Comparison of ENCODE assay signal across 8 cellular contexts in the genomic region with DNA sequence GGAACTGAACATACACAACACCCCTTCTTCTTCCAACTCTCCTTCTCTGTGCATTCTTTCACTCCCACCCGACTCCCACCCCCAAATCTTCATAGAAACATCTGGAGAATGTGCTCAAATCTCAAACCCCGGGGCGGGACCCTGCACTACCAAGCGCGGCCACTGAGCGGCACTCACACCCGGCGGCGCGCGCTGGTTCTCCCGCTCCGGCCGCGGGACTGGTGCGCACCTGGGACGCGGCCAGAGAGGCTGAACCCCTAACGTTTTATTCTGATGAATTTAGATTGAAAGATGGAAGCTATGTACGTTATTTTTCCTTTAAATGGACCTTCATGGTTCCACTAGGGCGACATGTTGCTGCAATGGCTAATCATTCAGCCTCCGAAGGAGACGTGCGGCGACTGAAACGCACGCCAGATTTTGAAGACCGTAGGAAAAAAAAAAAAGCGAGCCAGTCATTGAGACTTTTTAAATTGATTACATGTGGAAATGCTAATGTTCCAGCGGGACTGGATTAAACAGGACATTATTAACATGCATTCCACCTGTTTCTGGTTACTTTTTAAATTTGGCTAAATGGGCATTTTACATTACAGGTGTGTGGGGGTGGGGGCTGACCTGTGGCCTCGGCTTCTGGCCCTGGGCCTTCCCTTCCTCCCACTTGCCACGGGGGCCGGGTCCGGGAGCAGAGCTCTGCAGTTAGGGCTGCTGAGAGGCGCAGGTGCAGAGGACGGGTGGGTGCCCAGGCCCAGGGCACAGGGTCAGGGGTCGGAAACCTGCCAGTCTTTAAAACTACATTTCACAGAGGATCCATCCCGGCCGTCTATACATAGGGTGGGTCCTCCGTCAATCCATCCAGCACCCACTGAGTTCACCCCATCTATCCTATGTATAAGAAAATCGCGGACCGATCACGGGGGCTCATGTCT.
DNase-seq lines count a peak whose midpoint lies in the region; ATAC-seq and TF ChIP-seq lines count a peak whose summit lies in the region.

No MANE protein-coding gene starts in this region.

- ATAC-seq in Right ventricle myocardium superior (ENCODE audit: poor library complexity) = peak; percentile 70
- no peak for ATAC-seq in GM18858 (IDR thresholded peaks at IDR 0.05; ENCODE audit: unreplicated experiment)

- intact Hi-C loops in Right ventricle myocardium superior (cut with DNase I) = loop anchor here (2.0 to 10.0 kb wide), 2 partner anchors 154 to 266 kb away; no protein-coding TSS in a partner anchor

- no peak overlapping the region for H3K9ac ChIP-seq in GM23248

- H3K4me1 ChIP-seq in GM23248 (ENCODE audit: insufficient read depth) = peaks cover 19% of the 10 kb centered on the region; the same call in 1 of the 2 replicates

- H3K27ac ChIP-seq in GM23248 = no peak overlapping the region

- H3K4me3 ChIP-seq in GM23248 = peak overlapping the region; percentile 76
- H3K4me3 ChIP-seq in retinal pigment epithelial cell (ENCODE audit: low read length) = no peak overlapping the region

- H3F3A ChIP-seq in GM23248 (ENCODE audit: insufficient read depth) = peaks cover 12% of the 10 kb centered on the region

- H3K36me3 ChIP-seq in GM23248 (ENCODE audit: low read depth) = no peaks in the 10 kb centered on the region

- H4K20me1 ChIP-seq in GM23248 (ENCODE audit: insufficient read depth) = no peaks in the 10 kb centered on the region

- TF ChIP-seq CTCF in retinal pigment epithelial cell (conservative IDR thresholded peaks at IDR 0.05; ENCODE audit: low read depth, low read length) = peak; percentile 86

- H3K4me2 ChIP-seq in GM23248 (ENCODE audit: unreplicated experiment) = peak overlapping the region; percentile 100

- no peaks in the 10 kb centered on the region for H3K9me2 ChIP-seq in GM23248 (ENCODE audit: insufficient read depth)

- in situ Hi-C loops in GM23248 (cut with MboI) = no loop called here

- H3K79me2 ChIP-seq in GM23248 (ENCODE audit: insufficient read depth) = no peaks in the 10 kb centered on the region

- WGBS in GM23248 (ENCODE audit: low coverage in 1 of 2, low lambda C conversion rate in 2 of 2, missing lambda C conversion rate in 2 of 2), 2 experiments = 20 to 23% methylated on average over 43 to 44 of the region's 44 CpGs

- H3K9me3 ChIP-seq in GM23248 (ENCODE audit: low read depth) = no peaks in the 10 kb centered on the region

- H2AFZ ChIP-seq in GM23248 = peak overlapping the region; percentile 79

- DNase-seq in COLO668 (lab: John Stamatoyannopoulos, UW; ENCODE audit: unreplicated experiment) = peak; percentile 48
- peak; percentile 73 for DNase-seq in GM23248
- DNase-seq in RKO (ENCODE audit: low spot score) = peak; percentile 38
- peak; percentile 39 for DNase-seq in activated gamma-delta T cell treated with anti-CD3 and anti-CD28 coated beads, Interleukin-2, amount 50 U/mL, for 16 hours (ENCODE audit: low read depth)
- peak; percentile 76 for DNase-seq in Right ventricle myocardium superior
- no peak for DNase-seq in retinal pigment epithelial cell (ENCODE audit: low read depth)
- no peak for DNase-seq in NCI-H187 (lab: John Stamatoyannopoulos, UW)

- no peaks in the 10 kb centered on the region for H3K27me3 ChIP-seq in GM23248 (replicated peaks; ENCODE audit: insufficient read depth)

Comparison
In these comparisons a context has a peak if more than half of its experiments do, and no peak if none do; other contexts are left out.
1. DNase-seq: peak in COLO668 (single experiment), GM23248 (single experiment), RKO (single experiment), activated gamma-delta T cell treated with anti-CD3 and anti-CD28 coated beads, Interleukin-2, amount 50 U/mL, for 16 hours (single experiment) and Right ventricle myocardium superior (single experiment); none in retinal pigment epithelial cell (single experiment) and NCI-H187 (0 of 2).